Comparison of ENCODE assay signal across 1 cellular context in genomic region chr14:34241185-34241711, GRCh38.
A peak's percentile ranks its signal among the peaks of the same experiment; 100 is the strongest.
TF ChIP-seq lines count a peak whose summit lies in the region.

No MANE protein-coding gene starts in this region.

TF ChIP-seq in HEK293, 187 proteins besides CTCF, POLR2A, EP300 and RAD21 (continued from another document):
- TF ChIP-seq ZNF148 (tag by site-specific recombination; IDR thresholded peaks at IDR 0.05; ENCODE audit: borderline replicate concordance) (0 out of 2 replicates have a peak, but pooled peaks have one; percentile 28), ZNF248 (tag by site-specific recombination; IDR thresholded peaks at IDR 0.05) (no peak)
TF ChIP-seq in HEK293: peak in this region for 1.
